1 cellular context compared by ENCODE assay signal in genomic region chr17:48636177-48637018, GRCh38.
TF ChIP-seq lines count a peak whose summit lies in the region.

No MANE protein-coding gene starts in this region.

TF ChIP-seq in K562, 482 proteins besides CTCF, POLR2A, EP300 and RAD21 (continued from another document and continues in another):
- no peak for TF ChIP-seq CREB5 (CRISPR knock-in tag; IDR thresholded peaks at IDR 0.05)
- no peak for TF ChIP-seq PRPF4 (IDR thresholded peaks at IDR 0.05; ENCODE audit: insufficient read depth, low read depth, low read length, poor library complexity, severe bottlenecking)
- no peak for TF ChIP-seq CBX3 (IDR thresholded peaks at IDR 0.05; ENCODE audit: borderline replicate concordance in 1 of 2, low read length in 2 of 2)
- no peak for TF ChIP-seq GTF2A2 (tag; IDR thresholded peaks at IDR 0.05)
- no peak for TF ChIP-seq ZNF12 (CRISPR knock-in tag; IDR thresholded peaks at IDR 0.05)
- no peak for TF ChIP-seq HDGF (IDR thresholded peaks at IDR 0.05)
- TF ChIP-seq SMARCB1 (IDR thresholded peaks at IDR 0.05; ENCODE audit: insufficient read length, low read depth), result no peak
- peak; percentile 92 for TF ChIP-seq ZNF384 (IDR thresholded peaks at IDR 0.05; ENCODE audit: low read depth, low read length)
- TF ChIP-seq ATF6 (CRISPR knock-in tag; IDR thresholded peaks at IDR 0.05), result no peak
- no peak for TF ChIP-seq ARID3A (IDR thresholded peaks at IDR 0.05; ENCODE audit: borderline replicate concordance, low read depth, low read length)
- TF ChIP-seq ZBTB7A (IDR thresholded peaks at IDR 0.05; ENCODE audit: borderline replicate concordance, control insufficient read depth, low read depth, low read length), result peak; percentile 82; the same call in 1 of the 2 replicates
- TF ChIP-seq ZNF316 (IDR thresholded peaks at IDR 0.05), result no peak
- TF ChIP-seq ZNF436 (CRISPR knock-in tag; IDR thresholded peaks at IDR 0.05), result no peak
- no peak for TF ChIP-seq ZNF277 (CRISPR knock-in tag; IDR thresholded peaks at IDR 0.05; ENCODE audit: borderline replicate concordance)
- peak in 1 of 2 experiments; percentile 33; a peak in 2 of 4 replicates for TF ChIP-seq MNT (conservative IDR thresholded peaks at IDR 0.05)
- no peak for TF ChIP-seq CREBBP (IDR thresholded peaks at IDR 0.05; ENCODE audit: low read depth, low read length)
- TF ChIP-seq CSDE1 (IDR thresholded peaks at IDR 0.05), result no peak
- TF ChIP-seq ZFPM2 (CRISPR knock-in tag; IDR thresholded peaks at IDR 0.05), result no peak
- no peak for TF ChIP-seq TSC22D4 (tag; IDR thresholded peaks at IDR 0.05)
- peak; percentile 55; the same call in 1 of the 2 replicates for TF ChIP-seq AFF4 (CRISPR knock-in tag; IDR thresholded peaks at IDR 0.05)
- no peak for TF ChIP-seq ZNF175 (CRISPR knock-in tag; IDR thresholded peaks at IDR 0.05; ENCODE audit: low read depth)
- no peak for TF ChIP-seq SUPT5H (IDR thresholded peaks at IDR 0.05)
- no peak for TF ChIP-seq CGGBP1 (CRISPR knock-in tag; IDR thresholded peaks at IDR 0.05)
- no peak for TF ChIP-seq CREB3 (tag; conservative IDR thresholded peaks at IDR 0.05; ENCODE audit: low read depth)
- no peak for TF ChIP-seq ZNF197 (CRISPR knock-in tag; IDR thresholded peaks at IDR 0.05; ENCODE audit: low read depth)
- no peak for TF ChIP-seq HINFP (tag; conservative IDR thresholded peaks at IDR 0.05; ENCODE audit: low read depth)
- no peak for TF ChIP-seq RFX5 (IDR thresholded peaks at IDR 0.05; ENCODE audit: low read depth, low read length)
- TF ChIP-seq E4F1 (CRISPR knock-in tag; IDR thresholded peaks at IDR 0.05; ENCODE audit: borderline replicate concordance), result no peak
- peak; percentile 45; the same call in 1 of the 2 replicates for TF ChIP-seq HCFC1 (IDR thresholded peaks at IDR 0.05; ENCODE audit: low read depth, low read length)
- TF ChIP-seq POLR2AphosphoS2 (IDR thresholded peaks at IDR 0.05; ENCODE audit: low read length), result no peak
- no peak for TF ChIP-seq GTF2E2 (tag; IDR thresholded peaks at IDR 0.05)
- TF ChIP-seq ZBTB43 (CRISPR knock-in tag; IDR thresholded peaks at IDR 0.05), result no peak
- no peak for TF ChIP-seq NR2C1 (IDR thresholded peaks at IDR 0.05)
- TF ChIP-seq NR2C1 (tag; IDR thresholded peaks at IDR 0.05), result no peak
- TF ChIP-seq HSF4 (CRISPR knock-in tag; IDR thresholded peaks at IDR 0.05; ENCODE audit: borderline replicate concordance), result no peak
- 0 out of 2 replicates have a peak, but pooled peaks have one; percentile 25 for TF ChIP-seq CHD2 (IDR thresholded peaks at IDR 0.05; ENCODE audit: low read depth, low read length)
- no peak for TF ChIP-seq TCF15 (CRISPR knock-in tag; IDR thresholded peaks at IDR 0.05)
- TF ChIP-seq RCOR1 (IDR thresholded peaks at IDR 0.05; ENCODE audit: borderline replicate concordance in 1 of 2, low read depth in 2 of 2, low read length in 2 of 2), result peak in 1 of 2 experiments; percentile 74; a peak in 1 of 4 replicates
- 0 out of 2 replicates have a peak, but pooled peaks have one; percentile 47 for TF ChIP-seq ZNF766 (CRISPR knock-in tag; conservative IDR thresholded peaks at IDR 0.05)
